ENCODE assay signal across 10 cellular contexts in genomic region chr10:124447741-124448466, GRCh38. TPM values are rescaled to one million over a fixed set of nuclear protein-coding genes. Genes with fewer than 3 reads are reported as not detected.
A peak's percentile ranks its signal among the peaks of the same experiment; 100 is the strongest.
DNase-seq lines count a peak whose midpoint lies in the region; ATAC-seq and TF ChIP-seq lines count a peak whose summit lies in the region.
"Had no signal": no experiment of that assay in that cellular context is flagged by ENCODE, and none has a peak within 500 bp of the region (broad histone marks: within the 10 kb centered on the region; RNA-seq: fewer than 3 reads in every experiment).

No MANE protein-coding gene starts in this region.

- peak overlapping the region in 1 of 8 donors; percentile 59 for H3K27ac Mint-ChIP-seq in CD8-positive, alpha-beta memory T cell
- H3K27ac Mint-ChIP-seq in GM23338 (no peak overlapping the region), endodermal cell (no peak overlapping the region)

- no peaks in the 10 kb centered on the region for H3K36me3 Mint-ChIP-seq in CD8-positive, alpha-beta memory T cell
- H3K36me3 Mint-ChIP-seq in GM23338 (ENCODE audit: low read depth) (peaks cover 12% of the 10 kb centered on the region), endodermal cell (ENCODE audit: low read depth) (no peaks in the 10 kb centered on the region)

- no peak overlapping the region for H2BK12ac ChIP-seq in neuronal stem cell (ENCODE audit: low read length)

- H2BK5ac ChIP-seq in neuronal stem cell (ENCODE audit: low read length) = no peak overlapping the region

- H3K4ac ChIP-seq in neuronal stem cell (ENCODE audit: low read length) = no peak overlapping the region

- H3K79me2 ChIP-seq in GM23338 (replicated peaks; ENCODE audit: insufficient read depth) = no peaks in the 10 kb centered on the region; the same call in 1 of the 2 replicates

- no peaks in the 10 kb centered on the region for H3K79me1 ChIP-seq in neuronal stem cell (ENCODE audit: low read depth, low read length)

- H4K8ac ChIP-seq in neuronal stem cell (ENCODE audit: low read depth, low read length) = no peak overlapping the region

- H4K20me1 ChIP-seq in GM23338 (replicated peaks; ENCODE audit: insufficient read depth) = peaks cover 5% of the 10 kb centered on the region; the same call in 1 of the 2 replicates

- peaks cover 29% of the 10 kb centered on the region for H3F3A ChIP-seq in GM23338 (replicated peaks; ENCODE audit: low read depth)

- H3K14ac ChIP-seq in neuronal stem cell (ENCODE audit: low read length) = no peak overlapping the region

- peaks cover 16 to 30% (median 22%) of the 10 kb centered on the region in 3 donors for H3K4me1 Mint-ChIP-seq in CD8-positive, alpha-beta memory T cell
- H3K4me1 Mint-ChIP-seq in GM23338 (peaks cover 40% of the 10 kb centered on the region), endodermal cell (peaks cover 32% of the 10 kb centered on the region)

- H3K4me3 Mint-ChIP-seq in CD8-positive, alpha-beta memory T cell = peak overlapping the region in 5 of 7 donors; percentile 23 to 69 (median 47)
- peak overlapping the region; percentile 84 for H3K4me3 Mint-ChIP-seq in GM23338
- H3K4me3 Mint-ChIP-seq in endodermal cell = peak overlapping the region; percentile 61

- H3K4me1 ChIP-seq in CD8-positive, alpha-beta memory T cell (ENCODE audit: insufficient read depth, low read length) = peaks cover 6% of the 10 kb centered on the region
- peaks cover 38% of the 10 kb centered on the region for H3K4me1 ChIP-seq in GM23338 (ENCODE audit: insufficient read depth)
- H3K4me1 ChIP-seq in endodermal cell (ENCODE audit: control insufficient read depth, insufficient read depth, low read length) = peaks cover 10% of the 10 kb centered on the region
- H3K4me1 ChIP-seq in neuronal stem cell (ENCODE audit: control insufficient read depth in 2 of 2, insufficient read depth in 1 of 2, low read depth in 1 of 2, low read length in 2 of 2) = peaks cover 16 to 18% of the 10 kb centered on the region in 2 donors

- H3K9me3 ChIP-seq in CD8-positive, alpha-beta memory T cell (ENCODE audit: low read length) = no peaks in the 10 kb centered on the region
- H3K9me3 ChIP-seq in endodermal cell (ENCODE audit: control insufficient read depth, low read length) = no peaks in the 10 kb centered on the region
- H3K9me3 ChIP-seq in neuronal stem cell (replicated peaks in 1 of 2; ENCODE audit: control insufficient read depth in 2 of 2, insufficient read depth in 1 of 2, low read depth in 1 of 2, low read length in 2 of 2) = no peaks in the 10 kb centered on the region

- peak overlapping the region; percentile 99 for H3K4me2 ChIP-seq in GM23338
- H3K4me2 ChIP-seq in neuronal stem cell (ENCODE audit: insufficient read depth, low read length, poor library complexity, severe bottlenecking) = peak overlapping the region; percentile 91

- peak; percentile 10 for ATAC-seq in GM23338
- no peak for ATAC-seq in GM18505 (IDR thresholded peaks at IDR 0.05; ENCODE audit: unreplicated experiment)

- H3K36me3 ChIP-seq in CD8-positive, alpha-beta memory T cell (ENCODE audit: insufficient read depth, low read length) = no peaks in the 10 kb centered on the region
- H3K36me3 ChIP-seq in GM23338 (ENCODE audit: insufficient read depth) = no peaks in the 10 kb centered on the region
- H3K36me3 ChIP-seq in endodermal cell (ENCODE audit: control insufficient read depth, insufficient read depth, low read length) = no peaks in the 10 kb centered on the region
- no peaks in the 10 kb centered on the region for H3K36me3 ChIP-seq in neuronal stem cell (replicated peaks in 1 of 2; ENCODE audit: control insufficient read depth in 2 of 2, insufficient read depth in 2 of 2, low read length in 2 of 2)

- TF ChIP-seq CTCF in GM23338 (conservative IDR thresholded peaks at IDR 0.05; ENCODE audit: low read depth in 2 of 2) = no peak
- no peak for TF ChIP-seq CTCF in endodermal cell (conservative IDR thresholded peaks at IDR 0.05)

- H3K9ac ChIP-seq in endodermal cell (ENCODE audit: extremely low read depth, low read length, poor library complexity, severe bottlenecking) (no peak overlapping the region), neuronal stem cell (ENCODE audit: low read depth, low read length, poor library complexity) (peak overlapping the region; percentile 33)

- CTCF ChIA-PET in CD8-positive, alpha-beta memory T cell (lab: Charles Lee) = no interaction called here

- peak overlapping the region; percentile 31 for H3K23ac ChIP-seq in neuronal stem cell (ENCODE audit: low read depth, low read length, poor library complexity)

- H3K9me2 ChIP-seq in GM23338 (ENCODE audit: insufficient read depth) = no peaks in the 10 kb centered on the region

- no peak overlapping the region; the same call in 1 of the 2 replicates for H2AFZ ChIP-seq in GM23338
- peak overlapping the region; percentile 84 for H2AFZ ChIP-seq in neuronal stem cell (ENCODE audit: low read length)

- H2AK5ac ChIP-seq in neuronal stem cell (ENCODE audit: low read depth, low read length) = no peak overlapping the region

- WGBS in endodermal cell (ENCODE audit: insufficient coverage in 1 of 2, insufficient read length in 1 of 2), 2 experiments = 3 to 6% methylated on average over 24 to 61 of the region's 61 CpGs
- no CpG with 5 or more reads among the region's 61 CpGs for WGBS in neuronal stem cell (ENCODE audit: extremely low coverage in 2 of 2, insufficient read length in 2 of 2, insufficient replicate concordance in 1 of 2), 2 donors

- H3K27me3 ChIP-seq in CD8-positive, alpha-beta memory T cell (ENCODE audit: insufficient read depth, low read length, poor library complexity, severe bottlenecking) = peaks cover 15% of the 10 kb centered on the region
- H3K27me3 ChIP-seq in GM23338 (ENCODE audit: insufficient read depth) (peaks cover 52% of the 10 kb centered on the region), endodermal cell (ENCODE audit: control insufficient read depth, insufficient read depth, low read length, poor library complexity, severe bottlenecking) (peaks cover 61% of the 10 kb centered on the region), neuronal stem cell (ENCODE audit: control insufficient read depth in 3 of 3, insufficient read depth in 3 of 3, low read depth in 1 of 3, low read length in 3 of 3) (peaks cover 27 to 94% (median 59%) of the 10 kb centered on the region in 3 experiments)

- no peak for TF ChIP-seq POLR2A in GM18505 (IDR thresholded peaks at IDR 0.05; ENCODE audit: borderline replicate concordance, extremely low read depth, insufficient read depth, insufficient read length)

- H2BK15ac ChIP-seq in neuronal stem cell (ENCODE audit: low read length) = no peak overlapping the region

- no peaks in the 10 kb centered on the region for H3K9me3 Mint-ChIP-seq in CD8-positive, alpha-beta memory T cell
- no peaks in the 10 kb centered on the region for H3K9me3 Mint-ChIP-seq in GM23338
- H3K9me3 Mint-ChIP-seq in endodermal cell = no peaks in the 10 kb centered on the region

- in situ Hi-C loops in ACHN (cut with HindIII; ENCODE audit: low pct_ligation_motif_present, low pct_unique_long_range_greater_than_20kb, low sequenced_read_pairs) = no loop called here

- no peak overlapping the region for H2BK120ac ChIP-seq in neuronal stem cell (ENCODE audit: low read depth, low read length)

- peak overlapping the region; percentile 25 for H3K18ac ChIP-seq in neuronal stem cell (ENCODE audit: low read length)

- POLR2A ChIA-PET in CD8-positive, alpha-beta memory T cell (lab: Charles Lee) = no interaction called here

- H3K4me3 ChIP-seq in CD8-positive, alpha-beta memory T cell (ENCODE audit: low read length) = no peak overlapping the region
- H3K4me3 ChIP-seq in GM23338 (peak overlapping the region; percentile 81), endodermal cell (ENCODE audit: low read length) (peak overlapping the region; percentile 75), neuronal stem cell (ENCODE audit: low read length in 2 of 2) (peak overlapping the region; percentile 24 to 68)

- H3K27ac ChIP-seq in CD8-positive, alpha-beta memory T cell (ENCODE audit: low read depth, low read length) = no peak overlapping the region
- H3K27ac ChIP-seq in GM23338 (ENCODE audit: low read depth) = no peak overlapping the region
- no peak overlapping the region for H3K27ac ChIP-seq in endodermal cell (ENCODE audit: low read depth, low read length)
- no peak overlapping the region for H3K27ac ChIP-seq in neuronal stem cell (replicated peaks; ENCODE audit: low read length)

- peaks cover 52 to 71% of the 10 kb centered on the region in 2 donors for H3K27me3 Mint-ChIP-seq in CD8-positive, alpha-beta memory T cell
- H3K27me3 Mint-ChIP-seq in GM23338 (ENCODE audit: insufficient read depth, low read depth, poor library complexity) = peaks cover 56% of the 10 kb centered on the region
- H3K27me3 Mint-ChIP-seq in endodermal cell (ENCODE audit: insufficient read depth) = peaks cover 77% of the 10 kb centered on the region

- H4K91ac ChIP-seq in neuronal stem cell (ENCODE audit: low read depth, low read length, poor library complexity) = no peak overlapping the region

- no peak for DNase-seq in CD8-positive, alpha-beta memory T cell
- DNase-seq in GM23338 (ENCODE audit: low spot score) (peak; percentile 84), endodermal cell (peak; percentile 83), neuronal stem cell (ENCODE audit: low spot score) (no peak), kidney tubule cell (ENCODE audit: low spot score) (no peak), ACHN (no peak)
- DNase-seq: NCI-H2081 treated with DMSO at 0.1 percent for 48 hours; stimulated activated naive CD4-positive, alpha-beta T cell had no signal

RNA-seq across cellular contexts. Expression of gene NKX1-2, which starts 1.9 kb away (rescaled TPM):
- total RNA-seq in CD8-positive, alpha-beta memory T cell = not detected
- not detected for polyA plus RNA-seq in CD8-positive, alpha-beta memory T cell
- 37.0 and 39.4 TPM in 2 replicates for total RNA-seq in GM23338 (2014; rRNA removed; shearing (Covaris generic))
- polyA plus RNA-seq in GM23338 (2016; fragmentation: Nextera tagmentation; extraction: Ambion mirVana) = 9.4 and 9.8 TPM in 2 replicates
- 1 to 10 TPM; 2.3 to 3.3 TPM for total RNA-seq in endodermal cell
- 3.0 TPM for polyA plus RNA-seq in endodermal cell (2013, experiment 1 of 2)
- polyA plus RNA-seq in endodermal cell (2013, experiment 2 of 2) = 1.2 TPM
- 0.06 TPM for polyA plus RNA-seq in neuronal stem cell (2013, experiment 1 of 2)
- polyA plus RNA-seq in neuronal stem cell (2013, experiment 2 of 2) = 0.07 TPM
- total RNA-seq: renal cortical epithelial cell had no signal

RNA-seq across cellular contexts. Expression of gene LHPP, which starts 13.7 kb away (rescaled TPM):
- 1 to 10 TPM; 5.2 to 6.3 TPM for total RNA-seq in CD8-positive, alpha-beta memory T cell
- polyA plus RNA-seq in CD8-positive, alpha-beta memory T cell = 19.1 TPM
- total RNA-seq in GM23338 (2014; rRNA removed; shearing (Covaris generic)) = 34.1 and 40.2 TPM in 2 replicates
- 25.5 and 27.4 TPM in 2 replicates for polyA plus RNA-seq in GM23338 (2016; fragmentation: Nextera tagmentation; extraction: Ambion mirVana)
- 10 to 100 TPM; 23.3 to 24.8 TPM for total RNA-seq in endodermal cell
- polyA plus RNA-seq in endodermal cell (2013, experiment 1 of 2) = 13.3 TPM
- polyA plus RNA-seq in endodermal cell (2013, experiment 2 of 2) = 10.6 TPM
- polyA plus RNA-seq in neuronal stem cell (2013, experiment 1 of 2) = 14.7 TPM
- 13.6 TPM for polyA plus RNA-seq in neuronal stem cell (2013, experiment 2 of 2)

RNA-seq across cellular contexts. Expression of gene OAT, which starts 29.2 kb away (rescaled TPM):
- 10 to 100 TPM; 44.1 to 46.8 TPM for total RNA-seq in CD8-positive, alpha-beta memory T cell
- polyA plus RNA-seq in CD8-positive, alpha-beta memory T cell = 69.5 TPM
- 139 and 158 TPM in 2 replicates for total RNA-seq in GM23338 (2014; rRNA removed; shearing (Covaris generic))
- polyA plus RNA-seq in GM23338 (2016; fragmentation: Nextera tagmentation; extraction: Ambion mirVana) = 131 and 136 TPM in 2 replicates
- total RNA-seq in endodermal cell = 10 to 100 TPM; 58.6 to 71.6 TPM
- polyA plus RNA-seq in endodermal cell (2013, experiment 1 of 2) = 36.5 TPM
- 37.6 TPM for polyA plus RNA-seq in endodermal cell (2013, experiment 2 of 2)
- polyA plus RNA-seq in neuronal stem cell (2013, experiment 1 of 2) = 26.5 TPM
- polyA plus RNA-seq in neuronal stem cell (2013, experiment 2 of 2) = 25.8 TPM

Comparison
In these comparisons a context has a peak if more than half of its experiments do, and no peak if none do; other contexts are left out.
1. DNase-seq: peak in GM23338 (single experiment) and endodermal cell (single experiment); none in CD8-positive, alpha-beta memory T cell (0 of 5), neuronal stem cell (single experiment), kidney tubule cell (single experiment) and ACHN (single experiment).
2. Peak in every context shown above with its lines, with median percentiles within 50 percentile points of each other: H3K4me3 Mint-ChIP-seq.